9 cellular contexts compared by ENCODE assay signal in the genomic region with DNA sequence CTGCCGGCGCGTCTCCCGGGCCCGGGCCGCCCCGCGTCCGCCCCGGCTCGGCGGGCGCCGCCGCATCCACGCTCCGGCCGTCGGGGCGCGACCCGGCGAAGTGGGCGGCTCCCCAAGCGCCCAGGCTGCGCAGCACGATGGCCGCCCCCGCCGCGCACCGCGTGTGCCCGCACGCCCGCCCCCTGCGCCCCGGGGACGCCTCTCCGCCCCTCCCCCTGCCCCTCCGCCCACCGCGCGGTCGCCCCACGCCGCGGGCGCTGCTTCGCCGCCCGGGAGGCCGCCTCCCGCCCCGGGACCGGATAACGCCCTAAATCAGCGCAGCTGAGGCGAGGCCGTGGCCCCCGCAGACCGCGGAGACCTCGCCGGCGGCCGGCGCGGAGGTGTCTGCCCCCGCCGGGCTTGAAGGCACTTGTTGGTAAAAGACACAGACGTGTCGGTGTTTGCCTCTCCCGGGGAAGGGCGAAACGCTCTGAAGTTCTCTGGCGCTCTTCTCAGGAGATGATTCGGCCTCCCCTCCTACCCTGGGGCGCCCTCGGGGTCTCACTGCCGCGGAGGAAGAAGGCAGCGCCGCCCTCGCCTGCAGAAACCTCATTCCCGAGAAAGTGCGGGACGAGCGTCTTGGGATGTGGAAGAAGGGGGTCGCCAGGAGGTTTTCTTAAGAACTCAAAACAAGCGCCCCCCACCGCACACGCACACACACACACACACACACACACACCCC. TPM values are rescaled to one million over a fixed set of nuclear protein-coding genes. Genes with fewer than 3 reads are reported as not detected.
DNase-seq lines count a peak whose midpoint lies in the region; ATAC-seq and TF ChIP-seq lines count a peak whose summit lies in the region.
"Had no signal": no experiment of that assay in that cellular context is flagged by ENCODE, and none has a peak within 500 bp of the region (broad histone marks: within the 10 kb centered on the region; RNA-seq: fewer than 3 reads in every experiment).

A gene with protein sequence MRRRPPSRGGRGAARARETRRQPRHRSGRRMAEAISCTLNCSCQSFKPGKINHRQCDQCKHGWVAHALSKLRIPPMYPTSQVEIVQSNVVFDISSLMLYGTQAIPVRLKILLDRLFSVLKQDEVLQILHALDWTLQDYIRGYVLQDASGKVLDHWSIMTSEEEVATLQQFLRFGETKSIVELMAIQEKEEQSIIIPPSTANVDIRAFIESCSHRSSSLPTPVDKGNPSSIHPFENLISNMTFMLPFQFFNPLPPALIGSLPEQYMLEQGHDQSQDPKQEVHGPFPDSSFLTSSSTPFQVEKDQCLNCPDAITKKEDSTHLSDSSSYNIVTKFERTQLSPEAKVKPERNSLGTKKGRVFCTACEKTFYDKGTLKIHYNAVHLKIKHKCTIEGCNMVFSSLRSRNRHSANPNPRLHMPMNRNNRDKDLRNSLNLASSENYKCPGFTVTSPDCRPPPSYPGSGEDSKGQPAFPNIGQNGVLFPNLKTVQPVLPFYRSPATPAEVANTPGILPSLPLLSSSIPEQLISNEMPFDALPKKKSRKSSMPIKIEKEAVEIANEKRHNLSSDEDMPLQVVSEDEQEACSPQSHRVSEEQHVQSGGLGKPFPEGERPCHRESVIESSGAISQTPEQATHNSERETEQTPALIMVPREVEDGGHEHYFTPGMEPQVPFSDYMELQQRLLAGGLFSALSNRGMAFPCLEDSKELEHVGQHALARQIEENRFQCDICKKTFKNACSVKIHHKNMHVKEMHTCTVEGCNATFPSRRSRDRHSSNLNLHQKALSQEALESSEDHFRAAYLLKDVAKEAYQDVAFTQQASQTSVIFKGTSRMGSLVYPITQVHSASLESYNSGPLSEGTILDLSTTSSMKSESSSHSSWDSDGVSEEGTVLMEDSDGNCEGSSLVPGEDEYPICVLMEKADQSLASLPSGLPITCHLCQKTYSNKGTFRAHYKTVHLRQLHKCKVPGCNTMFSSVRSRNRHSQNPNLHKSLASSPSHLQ (minus strand): TSS at position 102 of the 721 bp plus-strand sequence. CDS start 36 bp downstream, at position 66.

- no peaks in the 10 kb centered on the region for H3K36me3 Mint-ChIP-seq in activated T-cell treated with anti-CD3 and anti-CD28 coated beads, Interleukin-2, amount 50 U/mL, for 4 hours (ENCODE audit: insufficient read depth)

- H3K27me3 Mint-ChIP-seq in activated T-cell treated with anti-CD3 and anti-CD28 coated beads, Interleukin-2, amount 50 U/mL, for 4 hours (ENCODE audit: low read depth): peaks cover 71% of the 10 kb centered on the region

- H3K27me3 ChIP-seq in lung (ENCODE audit: control insufficient read depth, insufficient read depth) (peaks cover 5% of the 10 kb centered on the region), tibial nerve (peaks cover 0 to 72% of the 10 kb centered on the region in 2 donors)

- H3K4me3 ChIP-seq in choroid plexus epithelial cell (ENCODE audit: low read depth, low read length) (peak within 1 kb of the TSS; percentile 64), lung (peak within 1 kb of the TSS; percentile 24), tibial nerve (peak within 1 kb of the TSS; percentile 1 to 50 (median 16))

- H3K9me3 ChIP-seq in lung (ENCODE audit: control insufficient read depth in 2 of 2, insufficient read depth in 1 of 2, low read length in 1 of 2): no peaks in the 10 kb centered on the region
- no peaks in the 10 kb centered on the region for H3K9me3 ChIP-seq in tibial nerve

- TF ChIP-seq POLR2A in tibial nerve (IDR thresholded peaks at IDR 0.05): no peak

- H3K9me3 Mint-ChIP-seq in activated T-cell treated with anti-CD3 and anti-CD28 coated beads, Interleukin-2, amount 50 U/mL, for 4 hours: no peaks in the 10 kb centered on the region

- peaks cover 0 to 7% of the 10 kb centered on the region in 2 donors for H3K4me1 ChIP-seq in lung (ENCODE audit: control insufficient read depth in 2 of 2, insufficient read depth in 2 of 2, low read length in 2 of 2)
- peaks cover 0 to 22% (median 7%) of the 10 kb centered on the region in 4 donors for H3K4me1 ChIP-seq in tibial nerve

- no peak for TF ChIP-seq CTCF in choroid plexus epithelial cell (conservative IDR thresholded peaks at IDR 0.05; ENCODE audit: low read depth, low read length)
- no peak for TF ChIP-seq CTCF in lung (IDR thresholded peaks at IDR 0.05; ENCODE audit: control extremely low read depth, extremely low read depth)
- TF ChIP-seq CTCF in tibial nerve (IDR thresholded peaks at IDR 0.05): no peak

- TF ChIP-seq EP300 in tibial nerve (IDR thresholded peaks at IDR 0.05): no peak

- no peak within 1 kb of the TSS for H3K27ac ChIP-seq in lung (ENCODE audit: low read depth in 1 of 2, low read length in 1 of 2)
- H3K27ac ChIP-seq in tibial nerve: no peak within 1 kb of the TSS

- WGBS in lung, 2 donors: 2 to 5% methylated on average over 61 to 93 of the region's 93 CpGs
- WGBS in tibial nerve, 2 donors: 6 to 9% methylated on average over 28 to 52 of the region's 93 CpGs

- peak; percentile 23 to 28 for ATAC-seq in activated T-cell treated with anti-CD3 and anti-CD28 coated beads, Interleukin-2, amount 50 U/mL, for 4 hours
- ATAC-seq in lung (ENCODE audit: insufficient read depth, low FRiP score) (no peak), HG02870 (IDR thresholded peaks at IDR 0.05; ENCODE audit: unreplicated experiment) (no peak), GM19463 (IDR thresholded peaks at IDR 0.05; ENCODE audit: unreplicated experiment) (no peak)

- DNase-seq in activated T-cell treated with anti-CD3 and anti-CD28 coated beads, Interleukin-2, amount 50 U/mL, for 4 hours: no peak
- DNase-seq in activated T-cell treated with anti-CD3 and anti-CD28 coated beads for 4 hours (no peak), choroid plexus epithelial cell (ENCODE audit: low read depth) (peak; percentile 29), lung (ENCODE audit: low spot score) (no peak), tibial nerve (ENCODE audit: low spot score in 2 of 2) (no peak), SIG-M5 (lab: John Stamatoyannopoulos, UW) (no peak)

- H3K4me1 Mint-ChIP-seq in activated T-cell treated with anti-CD3 and anti-CD28 coated beads, Interleukin-2, amount 50 U/mL, for 4 hours (ENCODE audit: low read depth): peaks cover 10% of the 10 kb centered on the region

- peak within 1 kb of the TSS; percentile 49 for H3K4me3 Mint-ChIP-seq in activated T-cell treated with anti-CD3 and anti-CD28 coated beads, Interleukin-2, amount 50 U/mL, for 4 hours

- H3K36me3 ChIP-seq in lung (ENCODE audit: control insufficient read depth in 2 of 2, insufficient read depth in 2 of 2, low read length in 2 of 2): no peaks in the 10 kb centered on the region
- no peaks in the 10 kb centered on the region for H3K36me3 ChIP-seq in tibial nerve

RNA-seq across cellular contexts. Expression of the gene that starts here (rescaled TPM):
- not detected for total RNA-seq in activated T-cell treated with anti-CD3 and anti-CD28 coated beads, Interleukin-2, amount 50 U/mL, for 4 hours
- total RNA-seq in lung (under 1 TPM; 0.25 to 0.40 TPM), tibial nerve (1 to 10 TPM in 1 of 4 donors, under 1 TPM in 2, not detected in 1; under 0.01 to 1.4 (median 0.21) TPM)
- under 1 TPM; 0.23 to 0.93 TPM for polyA plus RNA-seq in lung
- total RNA-seq: T-helper 1 cell treated with Interleukin-12 subunit alpha and Interleukin-12 subunit beta and Interleukin-4 antibody, amounts not matched to agents 30 ng/mL and 1 ng/mL, for 36 hours had no signal

Comparison
In these comparisons a context has a peak if more than half of its experiments do, and no peak if none do; other contexts are left out.
1. Peak in ATAC-seq in activated T-cell treated with anti-CD3 and anti-CD28 coated beads, Interleukin-2, amount 50 U/mL, for 4 hours; RNA of the gene not detected or under 1 TPM.